ENCODE assay signal across 18 cellular contexts in genomic region chr6:158756126-158756525, GRCh38.
DNase-seq lines count a peak whose midpoint lies in the region; ATAC-seq, FAIRE-seq and TF ChIP-seq lines count a peak whose summit lies in the region.
"Had no signal": no experiment of that assay in that cellular context is flagged by ENCODE, and none has a peak within 500 bp of the region (broad histone marks: within the 10 kb centered on the region; RNA-seq: fewer than 3 reads in every experiment).

No MANE protein-coding gene starts in this region.

- no peak for TF ChIP-seq POLR2A in K562 (conservative IDR thresholded peaks at IDR 0.05)

- H3K4me2 ChIP-seq in K562 (ENCODE audit: insufficient read depth, low read length) = no peak overlapping the region
- H3K4me2 ChIP-seq: A549, PC-9 had no signal

- no peaks in the 10 kb centered on the region for H3K79me2 ChIP-seq in K562 (ENCODE audit: control insufficient read depth, insufficient read depth, low read length)

- BruUV-seq in K562 (replicated peaks; lab: Mats Ljungman, UMichigan) = no TSS peak

- H3K9me1 ChIP-seq in K562 (ENCODE audit: control insufficient read depth, insufficient read depth, low read length) = no peaks in the 10 kb centered on the region

- intact Hi-C loops in activated CD4-positive, alpha-beta memory T cell treated with anti-CD3 and anti-CD28 coated beads for 36 hours (cut with micrococcal nuclease) = no loop called here
- intact Hi-C loops in K562 (cut with micrococcal nuclease) = no loop called here

- DNase-seq in activated CD4-positive, alpha-beta memory T cell treated with anti-CD3 and anti-CD28 coated beads, Interleukin-2, amount 10 ng/mL, durations not matched to agents 7 days and 5 days = no peak
- DNase-seq in activated CD4-positive, alpha-beta memory T cell treated with anti-CD3 and anti-CD28 coated beads for 36 hours = no peak
- DNase-seq in K562 (ENCODE audit: extremely low read depth in 1 of 4, low spot score in 3 of 4) = no peak
- DNase-seq: Caco-2, HCEC 1CT, MM.1S, NCI-H1105 treated with DMSO at 0.1 percent for 48 hours, NCI-H187, NCI-H446, PC-9, SHP77 had no signal

- CTCF ChIA-PET in activated CD4-positive, alpha-beta memory T cell treated with anti-CD3 and anti-CD28 coated beads, Interleukin-2, amount 10 ng/mL, durations not matched to agents 7 days and 5 days (lab: Charles Lee) = interaction anchor here (0.6 to 0.9 kb wide), 2 partner anchors 19 to 542 kb away, joined by 4 read pairs; no protein-coding TSS in a partner anchor
- CTCF ChIA-PET in activated CD4-positive, alpha-beta memory T cell treated with anti-CD3 and anti-CD28 coated beads for 36 hours (lab: Charles Lee) = interaction anchor here (0.6 kb wide), 1 partner anchor 327 kb away, joined by 3 read pairs; no protein-coding TSS in a partner anchor
- CTCF ChIA-PET in K562 (lab: Yijun Ruan, JAX; ENCODE audit: low intra/inter-chr PET ratio) = no interaction called here

- no peak overlapping the region for H2AFZ ChIP-seq in K562 (ENCODE audit: low read depth, low read length)
- H2AFZ ChIP-seq: PC-9 had no signal

- H3K27me3 ChIP-seq in K562 (ENCODE audit: control insufficient read depth in 2 of 2, insufficient read depth in 2 of 2, low read length in 2 of 2) = peaks cover 24 to 47% of the 10 kb centered on the region in 2 experiments

- no peak for FAIRE-seq in K562 (lab: Jason Lieb, UNC)
- FAIRE-seq: A549 had no signal

- H3K4me1 Mint-ChIP-seq in activated CD4-positive, alpha-beta memory T cell treated with anti-CD3 and anti-CD28 coated beads, Interleukin-2, amount 10 ng/mL, durations not matched to agents 7 days and 5 days = no peaks in the 10 kb centered on the region
- no peaks in the 10 kb centered on the region for H3K4me1 Mint-ChIP-seq in activated CD4-positive, alpha-beta memory T cell treated with anti-CD3 and anti-CD28 coated beads for 36 hours (ENCODE audit: low read depth)
- peaks cover 12% of the 10 kb centered on the region for H3K4me1 Mint-ChIP-seq in stimulated activated memory B cell treated with anti-CD40 and anti-IgM and Interleukin-4, amounts not matched to agents 10 μg/mL and 1 μg/mL and 100 μg/mL, for 72 hours
- H3K4me1 Mint-ChIP-seq: CD14-positive monocyte had no signal

- H3K9me3 ChIP-seq in K562 (replicated peaks; ENCODE audit: control insufficient read depth, insufficient read depth, low read depth, low read length) = no peaks in the 10 kb centered on the region
- H3K9me3 ChIP-seq: A549, Caco-2 had no signal

- peaks cover 43% of the 10 kb centered on the region for H3K36me3 Mint-ChIP-seq in activated CD4-positive, alpha-beta memory T cell treated with anti-CD3 and anti-CD28 coated beads, Interleukin-2, amount 10 ng/mL, durations not matched to agents 7 days and 5 days (ENCODE audit: low read depth)
- peaks cover 35% of the 10 kb centered on the region for H3K36me3 Mint-ChIP-seq in activated CD4-positive, alpha-beta memory T cell treated with anti-CD3 and anti-CD28 coated beads for 36 hours
- H3K36me3 Mint-ChIP-seq in stimulated activated memory B cell treated with anti-CD40 and anti-IgM and Interleukin-4, amounts not matched to agents 10 μg/mL and 1 μg/mL and 100 μg/mL, for 72 hours = peaks cover 13% of the 10 kb centered on the region

- no peak for TF ChIP-seq CTCF in K562 (IDR thresholded peaks at IDR 0.05 in 2 of 3, conservative IDR thresholded peaks at IDR 0.05 in 1 of 3; ENCODE audit: insufficient read depth in 2 of 3, low read depth in 1 of 3, low read length in 3 of 3)

- no peaks in the 10 kb centered on the region for H3K36me3 ChIP-seq in K562 (ENCODE audit: control insufficient read depth, insufficient read depth, low read length)

- no peaks in the 10 kb centered on the region for H3K9me3 Mint-ChIP-seq in activated CD4-positive, alpha-beta memory T cell treated with anti-CD3 and anti-CD28 coated beads, Interleukin-2, amount 10 ng/mL, durations not matched to agents 7 days and 5 days
- no peaks in the 10 kb centered on the region for H3K9me3 Mint-ChIP-seq in activated CD4-positive, alpha-beta memory T cell treated with anti-CD3 and anti-CD28 coated beads for 36 hours
- no peaks in the 10 kb centered on the region for H3K9me3 Mint-ChIP-seq in stimulated activated memory B cell treated with anti-CD40 and anti-IgM and Interleukin-4, amounts not matched to agents 10 μg/mL and 1 μg/mL and 100 μg/mL, for 72 hours

- H4K20me1 ChIP-seq in K562 (replicated peaks; ENCODE audit: control insufficient read depth, insufficient read depth, low read length) = peaks cover 15% of the 10 kb centered on the region

- H3K9ac ChIP-seq in K562 (ENCODE audit: insufficient read depth in 1 of 2, low read depth in 2 of 2, low read length in 2 of 2) = no peak overlapping the region

- H3K27ac ChIP-seq in K562 (ENCODE audit: extremely low read depth, low read depth, low read length) = no peak overlapping the region
- H3K27ac ChIP-seq: A549, HL-60, PC-9 had no signal

- peaks cover 4 to 23% of the 10 kb centered on the region in 2 experiments; a peak in 3 of 5 replicates for H3K4me1 ChIP-seq in K562 (replicated peaks in 1 of 2; ENCODE audit: control insufficient read depth in 2 of 2, insufficient read depth in 2 of 2, low read length in 2 of 2)
- H3K4me1 ChIP-seq: Caco-2 had no signal

- no peak for TF ChIP-seq RAD21 in K562 (CRISPR knock-in tag; conservative IDR thresholded peaks at IDR 0.05 in 1 of 2, IDR thresholded peaks at IDR 0.05 in 1 of 2)

- TF ChIP-seq EP300 in K562 (IDR thresholded peaks at IDR 0.05; ENCODE audit: low read length) = no peak

- no peak overlapping the region for H3K4me3 ChIP-seq in K562
- H3K4me3 ChIP-seq: A549, PC-9 had no signal

- peak overlapping the region; percentile 47 for H3K27ac Mint-ChIP-seq in activated CD4-positive, alpha-beta memory T cell treated with anti-CD3 and anti-CD28 coated beads, Interleukin-2, amount 10 ng/mL, durations not matched to agents 7 days and 5 days
- H3K27ac Mint-ChIP-seq in activated CD4-positive, alpha-beta memory T cell treated with anti-CD3 and anti-CD28 coated beads for 36 hours = no peak overlapping the region
- peak overlapping the region; percentile 37 for H3K27ac Mint-ChIP-seq in stimulated activated memory B cell treated with anti-CD40 and anti-IgM and Interleukin-4, amounts not matched to agents 10 μg/mL and 1 μg/mL and 100 μg/mL, for 72 hours
- H3K27ac Mint-ChIP-seq: CD14-positive monocyte had no signal

- in situ Hi-C loops in K562 (cut with MboI) = no loop called here

- ATAC-seq in K562 = no peak
- peak; percentile 9 for ATAC-seq in esophagus mucosa
- no peak for ATAC-seq in stimulated activated memory B cell treated with anti-CD40 and anti-IgM and Interleukin-4, amounts not matched to agents 10 μg/mL and 1 μg/mL and 100 μg/mL, for 72 hours
- no peak for ATAC-seq in GM18909 (IDR thresholded peaks at IDR 0.05; ENCODE audit: poor library complexity, unreplicated experiment)
- ATAC-seq in GM21717 (IDR thresholded peaks at IDR 0.05; ENCODE audit: unreplicated experiment) = no peak
- ATAC-seq: A549 had no signal

- H3K4me3 Mint-ChIP-seq in activated CD4-positive, alpha-beta memory T cell treated with anti-CD3 and anti-CD28 coated beads, Interleukin-2, amount 10 ng/mL, durations not matched to agents 7 days and 5 days = no peak overlapping the region
- H3K4me3 Mint-ChIP-seq in activated CD4-positive, alpha-beta memory T cell treated with anti-CD3 and anti-CD28 coated beads for 36 hours = no peak overlapping the region
- no peak overlapping the region for H3K4me3 Mint-ChIP-seq in stimulated activated memory B cell treated with anti-CD40 and anti-IgM and Interleukin-4, amounts not matched to agents 10 μg/mL and 1 μg/mL and 100 μg/mL, for 72 hours
- H3K4me3 Mint-ChIP-seq: CD14-positive monocyte had no signal

- POLR2A ChIA-PET in activated CD4-positive, alpha-beta memory T cell treated with anti-CD3 and anti-CD28 coated beads, Interleukin-2, amount 10 ng/mL, durations not matched to agents 7 days and 5 days (lab: Charles Lee) = interaction anchor here (0.7 kb wide), 1 partner anchor 8 kb away, joined by 3 read pairs; no protein-coding TSS in a partner anchor
- POLR2A ChIA-PET in activated CD4-positive, alpha-beta memory T cell treated with anti-CD3 and anti-CD28 coated beads for 36 hours (lab: Charles Lee) = no interaction called here
- POLR2A ChIA-PET in K562 (lab: Yijun Ruan, JAX) = interaction anchor here (0.6 to 1.4 kb wide), 4 partner anchors 8 to 69 kb away, joined by 3 to 9 read pairs (median 4); no protein-coding TSS in a partner anchor

- WGBS in K562 (ENCODE audit: insufficient coverage, low coverage, missing lambda C conversion rate) = 43% methylated on average over 9 of the region's 9 CpGs

- H3K27me3 Mint-ChIP-seq in activated CD4-positive, alpha-beta memory T cell treated with anti-CD3 and anti-CD28 coated beads, Interleukin-2, amount 10 ng/mL, durations not matched to agents 7 days and 5 days = no peaks in the 10 kb centered on the region
- no peaks in the 10 kb centered on the region for H3K27me3 Mint-ChIP-seq in activated CD4-positive, alpha-beta memory T cell treated with anti-CD3 and anti-CD28 coated beads for 36 hours
- no peaks in the 10 kb centered on the region for H3K27me3 Mint-ChIP-seq in stimulated activated memory B cell treated with anti-CD40 and anti-IgM and Interleukin-4, amounts not matched to agents 10 μg/mL and 1 μg/mL and 100 μg/mL, for 72 hours

TF ChIP-seq in K562, 482 proteins besides CTCF, POLR2A, EP300 and RAD21:
- TF ChIP-seq, protein P1, sequence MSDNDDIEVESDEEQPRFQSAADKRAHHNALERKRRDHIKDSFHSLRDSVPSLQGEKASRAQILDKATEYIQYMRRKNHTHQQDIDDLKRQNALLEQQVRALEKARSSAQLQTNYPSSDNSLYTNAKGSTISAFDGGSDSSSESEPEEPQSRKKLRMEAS (CRISPR knock-in tag; IDR thresholded peaks at IDR 0.05) = peak; percentile 18; the same call in 1 of the 2 replicates
- TF ChIP-seq FOXA1 (IDR thresholded peaks at IDR 0.05; ENCODE audit: borderline replicate concordance) = no peak
